In the genomic region with DNA sequence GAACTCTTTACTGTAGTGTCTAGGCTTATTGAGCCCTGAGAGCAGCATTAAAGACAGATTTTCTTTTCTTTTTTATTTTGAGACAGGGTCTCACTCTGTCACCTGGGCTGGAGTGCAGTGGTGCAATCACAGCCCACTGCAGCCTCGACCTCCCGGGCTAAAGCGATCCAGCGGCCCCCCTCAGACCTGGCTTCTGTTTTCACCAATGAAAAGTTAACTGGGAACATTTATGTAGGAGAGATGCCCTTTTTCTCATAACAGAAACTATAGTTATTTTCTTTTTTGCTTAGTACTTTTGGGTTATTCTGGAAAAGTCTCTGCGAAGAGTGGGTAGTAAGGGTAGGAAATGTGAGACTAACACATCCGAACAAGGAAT, we compare ENCODE assay signal across 8 cellular contexts. TPM values are rescaled to one million over a fixed set of nuclear protein-coding genes. Genes with fewer than 3 reads are reported as not detected.
A peak's percentile ranks its signal among the peaks of the same experiment; 100 is the strongest.
DNase-seq lines count a peak whose midpoint lies in the region; ATAC-seq and TF ChIP-seq lines count a peak whose summit lies in the region.

No MANE protein-coding gene starts in this region.

- H3K4me3 Mint-ChIP-seq in mesothelial cell of epicardium: peak overlapping the region; percentile 82

- H3K9me3 ChIP-seq in heart left ventricle (no peaks in the 10 kb centered on the region), breast epithelium (no peaks in the 10 kb centered on the region)

- no peak for TF ChIP-seq POLR2A in heart left ventricle (IDR thresholded peaks at IDR 0.05)
- no peak for TF ChIP-seq POLR2A in breast epithelium (IDR thresholded peaks at IDR 0.05)

- ATAC-seq in heart left ventricle (no peak), Right ventricle myocardium inferior (no peak), GM21529 (IDR thresholded peaks at IDR 0.05; ENCODE audit: unreplicated experiment) (no peak), HG02678 (IDR thresholded peaks at IDR 0.05; ENCODE audit: unreplicated experiment) (no peak)

- H3K9me3 Mint-ChIP-seq in mesothelial cell of epicardium: no peaks in the 10 kb centered on the region

- DNase-seq in heart left ventricle: no peak
- no peak for DNase-seq in Right ventricle myocardium inferior (ENCODE audit: missing footprints)
- DNase-seq in breast epithelium (ENCODE audit: low spot score in 2 of 2): peak in 1 of 2 donors; percentile 20
- DNase-seq in mesothelial cell of epicardium (ENCODE audit: low spot score in 2 of 2, unreplicated experiment in 2 of 2): no peak
- DNase-seq in NCI-H69 (lab: John Stamatoyannopoulos, UW): no peak

- intact Hi-C loops in heart left ventricle (cut with DNase I): loop anchor here in 8 of 10 donors (2.0 to 10.0 kb wide), 10 partner anchors 76 to 829 kb away; a partner anchor contains a TSS
- intact Hi-C loops in Right ventricle myocardium inferior (cut with DNase I): loop anchor here (2.0 to 5.0 kb wide), 3 partner anchors 69 to 374 kb away; a partner anchor contains a TSS
- intact Hi-C loops in breast epithelium (cut with DNase I; ENCODE audit: low total_unique reads): no loop called here

- no peaks in the 10 kb centered on the region for H3K27me3 Mint-ChIP-seq in mesothelial cell of epicardium (ENCODE audit: low read depth)

- H3K27ac ChIP-seq in heart left ventricle (peak overlapping the region in 6 of 12 donors; percentile 69 to 100 (median 100)), breast epithelium (peak overlapping the region; percentile 99 to 100), urinary bladder (ENCODE audit: low read depth) (no peak overlapping the region)

- TF ChIP-seq CTCF in heart left ventricle (IDR thresholded peaks at IDR 0.05): no peak
- no peak for TF ChIP-seq CTCF in breast epithelium (IDR thresholded peaks at IDR 0.05)
- TF ChIP-seq CTCF in mesothelial cell of epicardium (IDR thresholded peaks at IDR 0.05; ENCODE audit: unreplicated experiment): no peak

- H3K4me1 ChIP-seq in heart left ventricle (peaks cover 15 to 54% (median 35%) of the 10 kb centered on the region in 12 donors), breast epithelium (peaks cover 0 to 18% of the 10 kb centered on the region in 2 donors), urinary bladder (ENCODE audit: insufficient read depth) (no peaks in the 10 kb centered on the region)

- WGBS in heart left ventricle, 4 donors: 75 to 85% (median 79%) methylated on average over 6 of the region's 6 CpGs
- WGBS in urinary bladder: 84% methylated on average over 6 of the region's 6 CpGs

- H3K36me3 ChIP-seq in heart left ventricle: peaks cover 0 to 6% (median 2%) of the 10 kb centered on the region in 9 donors
- no peaks in the 10 kb centered on the region for H3K36me3 ChIP-seq in breast epithelium
- peaks cover under 1% of the 10 kb centered on the region for H3K36me3 ChIP-seq in urinary bladder (ENCODE audit: insufficient read depth)

- H3K27ac Mint-ChIP-seq in mesothelial cell of epicardium: peak overlapping the region; percentile 94

- peaks cover 22% of the 10 kb centered on the region for H3K4me1 Mint-ChIP-seq in mesothelial cell of epicardium

- H3K4me3 ChIP-seq in heart left ventricle (peak overlapping the region in 10 of 12 donors; percentile 61 to 92 (median 84)), breast epithelium (peak overlapping the region; percentile 69 to 97 (median 86)), urinary bladder (ENCODE audit: low read depth, low read length) (peak overlapping the region; percentile 95)

- no peaks in the 10 kb centered on the region for H3K36me3 Mint-ChIP-seq in mesothelial cell of epicardium

- no peaks in the 10 kb centered on the region for H3K27me3 ChIP-seq in heart left ventricle
- no peaks in the 10 kb centered on the region for H3K27me3 ChIP-seq in breast epithelium

RNA-seq across cellular contexts. Expression of a gene that starts 1.5 kb away (rescaled TPM):
- total RNA-seq in heart left ventricle (100 to 1,000 TPM in 7 of 9 donors, 10 to 100 TPM in 2; 70.7 to 194 (median 116) TPM), Right ventricle myocardium inferior (125 TPM), breast epithelium (10 to 100 TPM; 58.0 to 72.3 (median 69.1) TPM), mesothelial cell of epicardium (39.6 to 41.6 TPM (median 41.2 TPM) in 3 replicates), urinary bladder (27.3 TPM)
- polyA plus RNA-seq in heart left ventricle (100 to 1,000 TPM in 1 of 2 donors, 10 to 100 TPM in 1; 82.4 to 263 TPM), urinary bladder (68.9 TPM)

RNA-seq across cellular contexts. Expression of a gene that starts 10.1 kb away (rescaled TPM):
- total RNA-seq in heart left ventricle: 100 to 1,000 TPM in 1 of 9 donors, 10 to 100 TPM in 8; 55.5 to 130 (median 71.9) TPM
- 10 to 100 TPM; 20.0 to 28.8 TPM for polyA plus RNA-seq in heart left ventricle
- total RNA-seq in Right ventricle myocardium inferior: 70.2 TPM
- 10 to 100 TPM; 43.0 to 74.7 (median 67.4) TPM for total RNA-seq in breast epithelium
- total RNA-seq in mesothelial cell of epicardium: 37.0 to 38.1 TPM (median 37.3 TPM) in 3 replicates
- 15.0 TPM for total RNA-seq in urinary bladder
- polyA plus RNA-seq in urinary bladder: 65.2 TPM
